ENCODE assay signal across 8 cellular contexts in the genomic region with DNA sequence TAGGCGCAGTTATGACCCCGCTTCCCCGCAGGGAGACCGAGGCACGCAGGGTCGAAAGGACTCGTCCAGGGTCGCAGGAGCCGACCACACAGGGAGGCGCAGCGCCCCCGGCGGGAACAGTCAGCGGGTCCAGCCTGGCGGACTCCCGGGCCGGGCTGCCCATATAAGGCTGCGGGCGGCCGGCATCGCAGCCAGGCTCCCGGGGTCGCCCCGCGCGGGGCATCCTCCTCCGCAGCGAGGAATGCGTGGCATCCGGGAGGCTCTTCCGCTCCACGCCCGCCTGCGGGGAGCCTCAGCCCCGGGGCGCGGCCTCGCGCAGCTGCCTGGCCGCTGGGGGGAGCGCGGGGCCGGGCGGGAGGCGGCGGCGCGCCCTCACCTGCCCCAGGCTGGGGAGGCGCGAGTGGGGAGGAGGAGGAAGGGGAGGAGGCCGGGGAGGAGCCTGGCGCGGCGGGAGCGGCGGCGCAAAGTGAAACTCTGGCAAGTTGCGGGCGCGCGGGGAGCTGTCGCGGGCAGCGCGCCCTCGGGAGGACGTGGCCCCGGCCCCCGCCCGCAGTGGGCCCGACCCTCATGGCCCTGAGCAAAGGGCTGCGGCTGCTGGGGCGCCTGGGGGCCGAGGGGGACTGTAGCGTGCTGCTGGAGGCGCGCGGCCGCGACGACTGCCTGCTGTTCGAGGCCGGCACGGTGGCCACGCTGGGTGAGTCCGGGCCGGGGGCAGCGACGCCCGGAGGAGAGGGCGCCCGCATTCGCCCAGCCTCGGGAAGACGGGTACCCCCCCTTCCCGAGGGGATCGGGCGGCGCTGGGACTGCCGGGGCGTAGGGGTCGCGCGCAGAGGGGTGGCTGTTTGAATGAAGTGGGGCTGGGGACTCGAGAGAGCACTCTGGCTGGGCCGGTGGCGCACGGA. TPM values are rescaled to one million over a fixed set of nuclear protein-coding genes. Genes with fewer than 3 reads are reported as not detected.
DNase-seq lines count a peak whose midpoint lies in the region; ATAC-seq and TF ChIP-seq lines count a peak whose summit lies in the region.

A gene with protein sequence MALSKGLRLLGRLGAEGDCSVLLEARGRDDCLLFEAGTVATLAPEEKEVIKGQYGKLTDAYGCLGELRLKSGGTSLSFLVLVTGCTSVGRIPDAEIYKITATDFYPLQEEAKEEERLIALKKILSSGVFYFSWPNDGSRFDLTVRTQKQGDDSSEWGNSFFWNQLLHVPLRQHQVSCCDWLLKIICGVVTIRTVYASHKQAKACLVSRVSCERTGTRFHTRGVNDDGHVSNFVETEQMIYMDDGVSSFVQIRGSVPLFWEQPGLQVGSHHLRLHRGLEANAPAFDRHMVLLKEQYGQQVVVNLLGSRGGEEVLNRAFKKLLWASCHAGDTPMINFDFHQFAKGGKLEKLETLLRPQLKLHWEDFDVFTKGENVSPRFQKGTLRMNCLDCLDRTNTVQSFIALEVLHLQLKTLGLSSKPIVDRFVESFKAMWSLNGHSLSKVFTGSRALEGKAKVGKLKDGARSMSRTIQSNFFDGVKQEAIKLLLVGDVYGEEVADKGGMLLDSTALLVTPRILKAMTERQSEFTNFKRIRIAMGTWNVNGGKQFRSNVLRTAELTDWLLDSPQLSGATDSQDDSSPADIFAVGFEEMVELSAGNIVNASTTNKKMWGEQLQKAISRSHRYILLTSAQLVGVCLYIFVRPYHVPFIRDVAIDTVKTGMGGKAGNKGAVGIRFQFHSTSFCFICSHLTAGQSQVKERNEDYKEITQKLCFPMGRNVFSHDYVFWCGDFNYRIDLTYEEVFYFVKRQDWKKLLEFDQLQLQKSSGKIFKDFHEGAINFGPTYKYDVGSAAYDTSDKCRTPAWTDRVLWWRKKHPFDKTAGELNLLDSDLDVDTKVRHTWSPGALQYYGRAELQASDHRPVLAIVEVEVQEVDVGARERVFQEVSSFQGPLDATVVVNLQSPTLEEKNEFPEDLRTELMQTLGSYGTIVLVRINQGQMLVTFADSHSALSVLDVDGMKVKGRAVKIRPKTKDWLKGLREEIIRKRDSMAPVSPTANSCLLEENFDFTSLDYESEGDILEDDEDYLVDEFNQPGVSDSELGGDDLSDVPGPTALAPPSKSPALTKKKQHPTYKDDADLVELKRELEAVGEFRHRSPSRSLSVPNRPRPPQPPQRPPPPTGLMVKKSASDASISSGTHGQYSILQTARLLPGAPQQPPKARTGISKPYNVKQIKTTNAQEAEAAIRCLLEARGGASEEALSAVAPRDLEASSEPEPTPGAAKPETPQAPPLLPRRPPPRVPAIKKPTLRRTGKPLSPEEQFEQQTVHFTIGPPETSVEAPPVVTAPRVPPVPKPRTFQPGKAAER (N-terminal part only) (plus strand): TSS at position 469 of the 902 bp plus-strand sequence. CDS start 99 bp downstream, at position 568.

- H3K9ac ChIP-seq in adipocyte (ENCODE audit: low read length), result peak within 1 kb of the TSS; percentile 86

- H3K9me3 ChIP-seq in adipocyte (ENCODE audit: control insufficient read depth, low read length) (no peaks in the 10 kb centered on the region), left ventricle myocardium inferior (replicated peaks) (no peaks in the 10 kb centered on the region), vagina (no peaks in the 10 kb centered on the region)

- no peaks in the 10 kb centered on the region for H3K27me3 Mint-ChIP-seq in T-cell

- H3K4me3 ChIP-seq in adipocyte (ENCODE audit: low read length) (peak within 1 kb of the TSS; percentile 84), left ventricle myocardium inferior (peak within 1 kb of the TSS; percentile 92), vagina (peak within 1 kb of the TSS; percentile 62 to 96)

- H3K36me3 ChIP-seq in adipocyte (ENCODE audit: control insufficient read depth, insufficient read depth, low read length, severe bottlenecking) (no peaks in the 10 kb centered on the region), left ventricle myocardium inferior (no peaks in the 10 kb centered on the region), vagina (no peaks in the 10 kb centered on the region)

- POLR2A ChIA-PET in T-cell (lab: Charles Lee), result interaction anchor here in 1 of 2 donors (2.1 kb wide), 1 partner anchor 45 kb away, joined by 5 read pairs; no protein-coding TSS in a partner anchor

- H3K4me1 ChIP-seq in adipocyte (ENCODE audit: control insufficient read depth, insufficient read depth, low read length) (peaks cover 15% of the 10 kb centered on the region), left ventricle myocardium inferior (peaks cover 33% of the 10 kb centered on the region), vagina (peaks cover 38% of the 10 kb centered on the region)

- H3K4me3 Mint-ChIP-seq in T-cell, result peak within 1 kb of the TSS; percentile 74 to 90 (median 85)

- peaks cover 44 to 53% (median 46%) of the 10 kb centered on the region in 3 donors for H3K4me1 Mint-ChIP-seq in T-cell

- peak; percentile 68 for TF ChIP-seq CTCF in left ventricle myocardium inferior (IDR thresholded peaks at IDR 0.05; ENCODE audit: borderline replicate concordance)
- peak; percentile 5 to 40 (median 39) for TF ChIP-seq CTCF in vagina (IDR thresholded peaks at IDR 0.05)

- DNase-seq in EH (ENCODE audit: low read depth) (peak; percentile 91), KG1 (lab: John Stamatoyannopoulos, UW) (peak; percentile 46), T-cell (peak; percentile 63 to 86 (median 79)), adipocyte (ENCODE audit: low read depth) (peak; percentile 91), left ventricle myocardium inferior (peak; percentile 78), pulmonary artery endothelial cell (ENCODE audit: low read depth, low spot score) (no peak), vagina (ENCODE audit: extremely low spot score in 2 of 2) (no peak)

- H3K9me3 Mint-ChIP-seq in T-cell, result no peaks in the 10 kb centered on the region

- H3K27ac ChIP-seq in left ventricle myocardium inferior (replicated peaks) (peak within 1 kb of the TSS; percentile 78), vagina (peak within 1 kb of the TSS; percentile 86)

- intact Hi-C loops in left ventricle myocardium inferior (cut with micrococcal nuclease), result no loop called here
- intact Hi-C loops in vagina (cut with DNase I), result loop anchor here (5.0 kb wide), 1 partner anchor 91 kb away; no protein-coding TSS in a partner anchor

- TF ChIP-seq POLR2A in vagina (IDR thresholded peaks at IDR 0.05), result peak in 1 of 2 donors; percentile 33

- H3K27ac Mint-ChIP-seq in T-cell, result peak within 1 kb of the TSS; percentile 74 to 81

- CTCF ChIA-PET in T-cell (lab: Charles Lee), result interaction anchor here (0.6 to 4.0 kb wide), 3 partner anchors 44 to 96 kb away, joined by 6 to 29 read pairs (median 7); no protein-coding TSS in a partner anchor

- ATAC-seq in GM21786 (IDR thresholded peaks at IDR 0.05; ENCODE audit: unreplicated experiment), result peak; percentile 74
- ATAC-seq in T-cell (replicated peaks in 1 of 4), result peak; percentile 89 to 93 (median 92)

- no peaks in the 10 kb centered on the region for H3K36me3 Mint-ChIP-seq in T-cell

- H3K27me3 ChIP-seq in adipocyte (replicated peaks; ENCODE audit: control insufficient read depth, insufficient read depth, low read length), result no peaks in the 10 kb centered on the region
- H3K27me3 ChIP-seq in left ventricle myocardium inferior (ENCODE audit: low read depth), result no peaks in the 10 kb centered on the region
- no peaks in the 10 kb centered on the region for H3K27me3 ChIP-seq in vagina

RNA-seq across cellular contexts. Expression of the gene that starts here (rescaled TPM):
- total RNA-seq in T-cell, result 10 to 100 TPM; 20.0 to 37.0 (median 22.3) TPM
- 12.3 TPM for total RNA-seq in left ventricle myocardium inferior
- 60.3 and 62.3 TPM in 2 replicates for total RNA-seq in pulmonary artery endothelial cell
- total RNA-seq in vagina, result 8.3 TPM

Comparison
In these comparisons a context has a peak if more than half of its experiments do, and no peak if none do; other contexts are left out.
1. DNase-seq: peak in EH (single experiment), KG1 (single experiment), T-cell (34 of 34), adipocyte (single experiment) and left ventricle myocardium inferior (single experiment); none in pulmonary artery endothelial cell (single experiment) and vagina (0 of 2).
2. Peak in every context shown above with its lines, with median percentiles within 50 percentile points of each other: H3K4me3 ChIP-seq.